Comparison of ENCODE assay signal across 1 cellular context in the genomic region with DNA sequence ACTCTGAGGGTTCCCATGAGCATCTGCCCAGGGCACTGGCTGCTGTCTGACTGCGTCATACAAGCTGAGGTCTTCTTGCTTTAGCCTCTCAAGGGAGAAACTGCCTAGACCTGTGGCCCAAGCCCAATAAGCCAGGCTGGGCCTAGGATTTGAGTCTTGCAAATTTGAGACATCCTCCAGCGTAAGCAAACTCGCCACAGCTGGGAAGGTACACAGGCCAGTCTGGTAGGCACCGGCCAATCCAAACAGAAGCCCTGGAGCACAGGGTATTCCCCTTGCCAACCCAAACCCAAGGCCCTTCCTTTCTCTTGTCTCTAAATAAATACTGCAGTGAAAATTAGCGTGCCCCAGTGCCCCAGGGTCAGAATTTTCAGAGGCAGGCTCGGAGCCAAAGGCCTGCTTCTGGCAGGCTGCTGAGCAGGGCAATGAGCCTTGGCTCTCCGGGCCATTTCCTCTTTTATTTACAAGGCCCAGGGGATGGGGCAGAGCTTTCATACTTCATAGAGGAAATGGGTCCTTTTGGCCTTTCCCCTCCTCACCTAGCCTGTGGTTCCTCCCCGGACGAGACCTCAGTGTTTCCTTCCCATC.
A peak's percentile ranks its signal among the peaks of the same experiment; 100 is the strongest.
TF ChIP-seq lines count a peak whose summit lies in the region.

No MANE protein-coding gene starts in this region.

TF ChIP-seq in GM12878, 131 proteins besides CTCF, POLR2A, EP300 and RAD21 (continued from another document):
- TF ChIP-seq, protein P1, sequence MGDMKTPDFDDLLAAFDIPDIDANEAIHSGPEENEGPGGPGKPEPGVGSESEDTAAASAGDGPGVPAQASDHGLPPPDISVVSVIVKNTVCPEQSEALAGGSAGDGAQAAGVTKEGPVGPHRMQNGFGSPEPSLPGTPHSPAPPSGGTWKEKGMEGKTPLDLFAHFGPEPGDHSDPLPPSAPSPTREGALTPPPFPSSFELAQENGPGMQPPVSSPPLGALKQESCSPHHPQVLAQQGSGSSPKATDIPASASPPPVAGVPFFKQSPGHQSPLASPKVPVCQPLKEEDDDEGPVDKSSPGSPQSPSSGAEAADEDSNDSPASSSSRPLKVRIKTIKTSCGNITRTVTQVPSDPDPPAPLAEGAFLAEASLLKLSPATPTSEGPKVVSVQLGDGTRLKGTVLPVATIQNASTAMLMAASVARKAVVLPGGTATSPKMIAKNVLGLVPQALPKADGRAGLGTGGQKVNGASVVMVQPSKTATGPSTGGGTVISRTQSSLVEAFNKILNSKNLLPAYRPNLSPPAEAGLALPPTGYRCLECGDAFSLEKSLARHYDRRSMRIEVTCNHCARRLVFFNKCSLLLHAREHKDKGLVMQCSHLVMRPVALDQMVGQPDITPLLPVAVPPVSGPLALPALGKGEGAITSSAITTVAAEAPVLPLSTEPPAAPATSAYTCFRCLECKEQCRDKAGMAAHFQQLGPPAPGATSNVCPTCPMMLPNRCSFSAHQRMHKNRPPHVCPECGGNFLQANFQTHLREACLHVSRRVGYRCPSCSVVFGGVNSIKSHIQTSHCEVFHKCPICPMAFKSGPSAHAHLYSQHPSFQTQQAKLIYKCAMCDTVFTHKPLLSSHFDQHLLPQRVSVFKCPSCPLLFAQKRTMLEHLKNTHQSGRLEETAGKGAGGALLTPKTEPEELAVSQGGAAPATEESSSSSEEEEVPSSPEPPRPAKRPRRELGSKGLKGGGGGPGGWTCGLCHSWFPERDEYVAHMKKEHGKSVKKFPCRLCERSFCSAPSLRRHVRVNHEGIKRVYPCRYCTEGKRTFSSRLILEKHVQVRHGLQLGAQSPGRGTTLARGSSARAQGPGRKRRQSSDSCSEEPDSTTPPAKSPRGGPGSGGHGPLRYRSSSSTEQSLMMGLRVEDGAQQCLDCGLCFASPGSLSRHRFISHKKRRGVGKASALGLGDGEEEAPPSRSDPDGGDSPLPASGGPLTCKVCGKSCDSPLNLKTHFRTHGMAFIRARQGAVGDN (IDR thresholded peaks at IDR 0.05): peak; percentile 78; the same call in 1 of the 2 replicates
- TF ChIP-seq EGR1 (IDR thresholded peaks at IDR 0.05; ENCODE audit: borderline replicate concordance in 1 of 2, low read depth in 2 of 2, low read length in 2 of 2): no peak
- TF ChIP-seq TAF1 (IDR thresholded peaks at IDR 0.05; ENCODE audit: borderline replicate concordance, low read depth, low read length): no peak
- TF ChIP-seq IKZF2 (IDR thresholded peaks at IDR 0.05): peak; percentile 39; a peak in 2 of 4 replicates
- TF ChIP-seq, protein P2, sequence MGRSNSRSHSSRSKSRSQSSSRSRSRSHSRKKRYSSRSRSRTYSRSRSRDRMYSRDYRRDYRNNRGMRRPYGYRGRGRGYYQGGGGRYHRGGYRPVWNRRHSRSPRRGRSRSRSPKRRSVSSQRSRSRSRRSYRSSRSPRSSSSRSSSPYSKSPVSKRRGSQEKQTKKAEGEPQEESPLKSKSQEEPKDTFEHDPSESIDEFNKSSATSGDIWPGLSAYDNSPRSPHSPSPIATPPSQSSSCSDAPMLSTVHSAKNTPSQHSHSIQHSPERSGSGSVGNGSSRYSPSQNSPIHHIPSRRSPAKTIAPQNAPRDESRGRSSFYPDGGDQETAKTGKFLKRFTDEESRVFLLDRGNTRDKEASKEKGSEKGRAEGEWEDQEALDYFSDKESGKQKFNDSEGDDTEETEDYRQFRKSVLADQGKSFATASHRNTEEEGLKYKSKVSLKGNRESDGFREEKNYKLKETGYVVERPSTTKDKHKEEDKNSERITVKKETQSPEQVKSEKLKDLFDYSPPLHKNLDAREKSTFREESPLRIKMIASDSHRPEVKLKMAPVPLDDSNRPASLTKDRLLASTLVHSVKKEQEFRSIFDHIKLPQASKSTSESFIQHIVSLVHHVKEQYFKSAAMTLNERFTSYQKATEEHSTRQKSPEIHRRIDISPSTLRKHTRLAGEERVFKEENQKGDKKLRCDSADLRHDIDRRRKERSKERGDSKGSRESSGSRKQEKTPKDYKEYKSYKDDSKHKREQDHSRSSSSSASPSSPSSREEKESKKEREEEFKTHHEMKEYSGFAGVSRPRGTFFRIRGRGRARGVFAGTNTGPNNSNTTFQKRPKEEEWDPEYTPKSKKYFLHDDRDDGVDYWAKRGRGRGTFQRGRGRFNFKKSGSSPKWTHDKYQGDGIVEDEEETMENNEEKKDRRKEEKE (IDR thresholded peaks at IDR 0.05): no peak
- TF ChIP-seq, protein P3, sequence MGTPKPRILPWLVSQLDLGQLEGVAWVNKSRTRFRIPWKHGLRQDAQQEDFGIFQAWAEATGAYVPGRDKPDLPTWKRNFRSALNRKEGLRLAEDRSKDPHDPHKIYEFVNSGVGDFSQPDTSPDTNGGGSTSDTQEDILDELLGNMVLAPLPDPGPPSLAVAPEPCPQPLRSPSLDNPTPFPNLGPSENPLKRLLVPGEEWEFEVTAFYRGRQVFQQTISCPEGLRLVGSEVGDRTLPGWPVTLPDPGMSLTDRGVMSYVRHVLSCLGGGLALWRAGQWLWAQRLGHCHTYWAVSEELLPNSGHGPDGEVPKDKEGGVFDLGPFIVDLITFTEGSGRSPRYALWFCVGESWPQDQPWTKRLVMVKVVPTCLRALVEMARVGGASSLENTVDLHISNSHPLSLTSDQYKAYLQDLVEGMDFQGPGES (IDR thresholded peaks at IDR 0.05): no peak
- no peak for TF ChIP-seq KAT2A (conservative IDR thresholded peaks at IDR 0.05; ENCODE audit: control insufficient read depth, low read depth, low read length)
- TF ChIP-seq ATF7 (IDR thresholded peaks at IDR 0.05; ENCODE audit: low read depth): no peak
- TF ChIP-seq SPI1 (IDR thresholded peaks at IDR 0.05; ENCODE audit: borderline replicate concordance, insufficient read depth, low read depth, low read length): peak; percentile 88
- no peak for TF ChIP-seq BACH1 (IDR thresholded peaks at IDR 0.05; ENCODE audit: borderline replicate concordance)
- TF ChIP-seq, protein P4, sequence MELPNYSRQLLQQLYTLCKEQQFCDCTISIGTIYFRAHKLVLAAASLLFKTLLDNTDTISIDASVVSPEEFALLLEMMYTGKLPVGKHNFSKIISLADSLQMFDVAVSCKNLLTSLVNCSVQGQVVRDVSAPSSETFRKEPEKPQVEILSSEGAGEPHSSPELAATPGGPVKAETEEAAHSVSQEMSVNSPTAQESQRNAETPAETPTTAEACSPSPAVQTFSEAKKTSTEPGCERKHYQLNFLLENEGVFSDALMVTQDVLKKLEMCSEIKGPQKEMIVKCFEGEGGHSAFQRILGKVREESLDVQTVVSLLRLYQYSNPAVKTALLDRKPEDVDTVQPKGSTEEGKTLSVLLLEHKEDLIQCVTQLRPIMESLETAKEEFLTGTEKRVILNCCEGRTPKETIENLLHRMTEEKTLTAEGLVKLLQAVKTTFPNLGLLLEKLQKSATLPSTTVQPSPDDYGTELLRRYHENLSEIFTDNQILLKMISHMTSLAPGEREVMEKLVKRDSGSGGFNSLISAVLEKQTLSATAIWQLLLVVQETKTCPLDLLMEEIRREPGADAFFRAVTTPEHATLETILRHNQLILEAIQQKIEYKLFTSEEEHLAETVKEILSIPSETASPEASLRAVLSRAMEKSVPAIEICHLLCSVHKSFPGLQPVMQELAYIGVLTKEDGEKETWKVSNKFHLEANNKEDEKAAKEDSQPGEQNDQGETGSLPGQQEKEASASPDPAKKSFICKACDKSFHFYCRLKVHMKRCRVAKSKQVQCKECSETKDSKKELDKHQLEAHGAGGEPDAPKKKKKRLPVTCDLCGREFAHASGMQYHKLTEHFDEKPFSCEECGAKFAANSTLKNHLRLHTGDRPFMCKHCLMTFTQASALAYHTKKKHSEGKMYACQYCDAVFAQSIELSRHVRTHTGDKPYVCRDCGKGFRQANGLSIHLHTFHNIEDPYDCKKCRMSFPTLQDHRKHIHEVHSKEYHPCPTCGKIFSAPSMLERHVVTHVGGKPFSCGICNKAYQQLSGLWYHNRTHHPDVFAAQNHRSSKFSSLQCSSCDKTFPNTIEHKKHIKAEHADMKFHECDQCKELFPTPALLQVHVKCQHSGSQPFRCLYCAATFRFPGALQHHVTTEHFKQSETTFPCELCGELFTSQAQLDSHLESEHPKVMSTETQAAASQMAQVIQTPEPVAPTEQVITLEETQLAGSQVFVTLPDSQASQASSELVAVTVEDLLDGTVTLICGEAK (IDR thresholded peaks at IDR 0.05; ENCODE audit: borderline replicate concordance): no peak
- no peak for TF ChIP-seq CHD4 (IDR thresholded peaks at IDR 0.05)
- peak; percentile 34; the same call in 1 of the 2 replicates for TF ChIP-seq DPF2 (IDR thresholded peaks at IDR 0.05)
- TF ChIP-seq, protein P5, sequence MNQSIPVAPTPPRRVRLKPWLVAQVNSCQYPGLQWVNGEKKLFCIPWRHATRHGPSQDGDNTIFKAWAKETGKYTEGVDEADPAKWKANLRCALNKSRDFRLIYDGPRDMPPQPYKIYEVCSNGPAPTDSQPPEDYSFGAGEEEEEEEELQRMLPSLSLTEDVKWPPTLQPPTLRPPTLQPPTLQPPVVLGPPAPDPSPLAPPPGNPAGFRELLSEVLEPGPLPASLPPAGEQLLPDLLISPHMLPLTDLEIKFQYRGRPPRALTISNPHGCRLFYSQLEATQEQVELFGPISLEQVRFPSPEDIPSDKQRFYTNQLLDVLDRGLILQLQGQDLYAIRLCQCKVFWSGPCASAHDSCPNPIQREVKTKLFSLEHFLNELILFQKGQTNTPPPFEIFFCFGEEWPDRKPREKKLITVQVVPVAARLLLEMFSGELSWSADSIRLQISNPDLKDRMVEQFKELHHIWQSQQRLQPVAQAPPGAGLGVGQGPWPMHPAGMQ (IDR thresholded peaks at IDR 0.05; ENCODE audit: borderline replicate concordance): no peak
- TF ChIP-seq TCF12 (IDR thresholded peaks at IDR 0.05; ENCODE audit: low read depth, low read length): no peak
- TF ChIP-seq MEF2B (IDR thresholded peaks at IDR 0.05; ENCODE audit: partially characterized antibody, poor library complexity, severe bottlenecking): peak; percentile 32
- TF ChIP-seq, protein P6, sequence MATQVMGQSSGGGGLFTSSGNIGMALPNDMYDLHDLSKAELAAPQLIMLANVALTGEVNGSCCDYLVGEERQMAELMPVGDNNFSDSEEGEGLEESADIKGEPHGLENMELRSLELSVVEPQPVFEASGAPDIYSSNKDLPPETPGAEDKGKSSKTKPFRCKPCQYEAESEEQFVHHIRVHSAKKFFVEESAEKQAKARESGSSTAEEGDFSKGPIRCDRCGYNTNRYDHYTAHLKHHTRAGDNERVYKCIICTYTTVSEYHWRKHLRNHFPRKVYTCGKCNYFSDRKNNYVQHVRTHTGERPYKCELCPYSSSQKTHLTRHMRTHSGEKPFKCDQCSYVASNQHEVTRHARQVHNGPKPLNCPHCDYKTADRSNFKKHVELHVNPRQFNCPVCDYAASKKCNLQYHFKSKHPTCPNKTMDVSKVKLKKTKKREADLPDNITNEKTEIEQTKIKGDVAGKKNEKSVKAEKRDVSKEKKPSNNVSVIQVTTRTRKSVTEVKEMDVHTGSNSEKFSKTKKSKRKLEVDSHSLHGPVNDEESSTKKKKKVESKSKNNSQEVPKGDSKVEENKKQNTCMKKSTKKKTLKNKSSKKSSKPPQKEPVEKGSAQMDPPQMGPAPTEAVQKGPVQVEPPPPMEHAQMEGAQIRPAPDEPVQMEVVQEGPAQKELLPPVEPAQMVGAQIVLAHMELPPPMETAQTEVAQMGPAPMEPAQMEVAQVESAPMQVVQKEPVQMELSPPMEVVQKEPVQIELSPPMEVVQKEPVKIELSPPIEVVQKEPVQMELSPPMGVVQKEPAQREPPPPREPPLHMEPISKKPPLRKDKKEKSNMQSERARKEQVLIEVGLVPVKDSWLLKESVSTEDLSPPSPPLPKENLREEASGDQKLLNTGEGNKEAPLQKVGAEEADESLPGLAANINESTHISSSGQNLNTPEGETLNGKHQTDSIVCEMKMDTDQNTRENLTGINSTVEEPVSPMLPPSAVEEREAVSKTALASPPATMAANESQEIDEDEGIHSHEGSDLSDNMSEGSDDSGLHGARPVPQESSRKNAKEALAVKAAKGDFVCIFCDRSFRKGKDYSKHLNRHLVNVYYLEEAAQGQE (IDR thresholded peaks at IDR 0.05; ENCODE audit: low read depth, low read length): no peak
- no peak for TF ChIP-seq MYB (IDR thresholded peaks at IDR 0.05; ENCODE audit: borderline replicate concordance, low read depth, low read length)
- TF ChIP-seq, protein P7, sequence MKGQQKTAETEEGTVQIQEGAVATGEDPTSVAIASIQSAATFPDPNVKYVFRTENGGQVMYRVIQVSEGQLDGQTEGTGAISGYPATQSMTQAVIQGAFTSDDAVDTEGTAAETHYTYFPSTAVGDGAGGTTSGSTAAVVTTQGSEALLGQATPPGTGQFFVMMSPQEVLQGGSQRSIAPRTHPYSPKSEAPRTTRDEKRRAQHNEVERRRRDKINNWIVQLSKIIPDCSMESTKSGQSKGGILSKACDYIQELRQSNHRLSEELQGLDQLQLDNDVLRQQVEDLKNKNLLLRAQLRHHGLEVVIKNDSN (IDR thresholded peaks at IDR 0.05; ENCODE audit: borderline replicate concordance, extremely low read length, insufficient read depth, low read depth, low read length): no peak
- TF ChIP-seq ZNF622 (IDR thresholded peaks at IDR 0.05): no peak
- 0 out of 2 replicates have a peak, but pooled peaks have one; percentile 24 for TF ChIP-seq NR2F1 (conservative IDR thresholded peaks at IDR 0.05)
- no peak for TF ChIP-seq HDAC2 (IDR thresholded peaks at IDR 0.05)
